Comparison of ENCODE assay signal across 2 cellular contexts in the genomic region with DNA sequence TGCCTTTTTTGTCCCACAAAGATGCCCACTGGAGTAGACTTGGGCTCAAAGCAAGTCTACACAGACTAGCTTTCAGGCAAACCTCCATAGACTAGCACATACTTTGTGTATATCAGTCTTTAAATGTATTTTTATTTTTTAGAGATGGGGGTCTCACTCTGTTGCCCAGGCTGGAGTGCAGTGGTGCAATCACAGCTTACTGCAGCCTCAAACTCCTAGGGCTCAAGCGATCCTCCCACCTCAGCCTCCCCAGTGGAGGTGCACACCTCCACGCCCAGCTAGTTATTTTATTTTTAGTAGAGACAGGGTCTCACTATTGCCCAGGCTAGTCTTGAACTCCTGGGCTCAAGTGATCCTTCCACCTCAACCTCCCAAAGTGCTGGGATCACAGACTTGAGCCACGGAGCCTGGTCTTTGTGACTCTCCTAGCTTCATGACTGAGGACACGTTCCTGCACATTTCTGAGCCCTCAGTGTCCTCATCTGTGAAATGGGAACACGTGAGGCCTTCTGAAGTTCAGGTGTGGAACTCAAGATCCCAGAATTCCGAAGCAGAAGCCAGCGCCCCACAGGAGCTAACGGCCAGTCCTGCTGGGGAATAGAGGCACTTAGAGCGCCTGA.
TF ChIP-seq lines count a peak whose summit lies in the region.

No MANE protein-coding gene starts in this region.

TF ChIP-seq in HCT116, 20 proteins besides CTCF, POLR2A, EP300 and RAD21:
- TF ChIP-seq, protein P1, sequence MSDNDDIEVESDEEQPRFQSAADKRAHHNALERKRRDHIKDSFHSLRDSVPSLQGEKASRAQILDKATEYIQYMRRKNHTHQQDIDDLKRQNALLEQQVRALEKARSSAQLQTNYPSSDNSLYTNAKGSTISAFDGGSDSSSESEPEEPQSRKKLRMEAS (IDR thresholded peaks at IDR 0.05) = no peak
- TF ChIP-seq POLR2AphosphoS5 (IDR thresholded peaks at IDR 0.05; ENCODE audit: low read depth, low read length) = no peak
- no peak for TF ChIP-seq FOSL1 (IDR thresholded peaks at IDR 0.05; ENCODE audit: low read depth)
- no peak for TF ChIP-seq CEBPB (IDR thresholded peaks at IDR 0.05; ENCODE audit: low read depth)
- TF ChIP-seq SIN3A (IDR thresholded peaks at IDR 0.05; ENCODE audit: low read depth) = no peak
TF ChIP-seq in HCT116: peak in this region for 0.

TF ChIP-seq in HepG2, 621 proteins besides CTCF, POLR2A, EP300 and RAD21:
- TF ChIP-seq ZMYM2 (CRISPR knock-in tag; IDR thresholded peaks at IDR 0.05) = peak; percentile 26; the same call in 1 of the 2 replicates
- peak; percentile 55; the same call in 1 of the 2 replicates for TF ChIP-seq ADNP (CRISPR knock-in tag; IDR thresholded peaks at IDR 0.05)
- TF ChIP-seq POLR2G (IDR thresholded peaks at IDR 0.05; ENCODE audit: low read depth, low read length) = peak; percentile 4; the same call in 1 of the 2 replicates
- TF ChIP-seq CEBPG (CRISPR knock-in tag; IDR thresholded peaks at IDR 0.05) = no peak
- TF ChIP-seq ZNF607 (CRISPR knock-in tag; IDR thresholded peaks at IDR 0.05; ENCODE audit: borderline replicate concordance) = no peak
- peak; percentile 90 for TF ChIP-seq ZNF121 (CRISPR knock-in tag; IDR thresholded peaks at IDR 0.05)
- no peak for TF ChIP-seq ZBTB38 (CRISPR knock-in tag; IDR thresholded peaks at IDR 0.05)
- TF ChIP-seq KDM1A (CRISPR knock-in tag; IDR thresholded peaks at IDR 0.05) = peak; percentile 89
- TF ChIP-seq NFE2L1 (CRISPR knock-in tag; IDR thresholded peaks at IDR 0.05; ENCODE audit: borderline replicate concordance) = no peak
- no peak for TF ChIP-seq ERF (CRISPR knock-in tag; IDR thresholded peaks at IDR 0.05)
- TF ChIP-seq ZMYM3 (CRISPR knock-in tag; IDR thresholded peaks at IDR 0.05) = peak; percentile 95
- TF ChIP-seq KDM4B (CRISPR knock-in tag; IDR thresholded peaks at IDR 0.05) = no peak
- TF ChIP-seq JUN (CRISPR knock-in tag; IDR thresholded peaks at IDR 0.05) = no peak
- TF ChIP-seq, protein P2, sequence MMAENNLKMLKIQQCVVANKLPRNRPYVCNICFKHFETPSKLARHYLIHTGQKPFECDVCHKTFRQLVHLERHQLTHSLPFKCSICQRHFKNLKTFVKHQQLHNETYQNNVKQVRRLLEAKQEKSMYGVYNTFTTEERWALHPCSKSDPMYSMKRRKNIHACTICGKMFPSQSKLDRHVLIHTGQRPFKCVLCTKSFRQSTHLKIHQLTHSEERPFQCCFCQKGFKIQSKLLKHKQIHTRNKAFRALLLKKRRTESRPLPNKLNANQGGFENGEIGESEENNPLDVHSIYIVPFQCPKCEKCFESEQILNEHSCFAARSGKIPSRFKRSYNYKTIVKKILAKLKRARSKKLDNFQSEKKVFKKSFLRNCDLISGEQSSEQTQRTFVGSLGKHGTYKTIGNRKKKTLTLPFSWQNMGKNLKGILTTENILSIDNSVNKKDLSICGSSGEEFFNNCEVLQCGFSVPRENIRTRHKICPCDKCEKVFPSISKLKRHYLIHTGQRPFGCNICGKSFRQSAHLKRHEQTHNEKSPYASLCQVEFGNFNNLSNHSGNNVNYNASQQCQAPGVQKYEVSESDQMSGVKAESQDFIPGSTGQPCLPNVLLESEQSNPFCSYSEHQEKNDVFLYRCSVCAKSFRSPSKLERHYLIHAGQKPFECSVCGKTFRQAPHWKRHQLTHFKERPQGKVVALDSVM (CRISPR knock-in tag; IDR thresholded peaks at IDR 0.05) = peak; percentile 68
- TF ChIP-seq, protein P3, sequence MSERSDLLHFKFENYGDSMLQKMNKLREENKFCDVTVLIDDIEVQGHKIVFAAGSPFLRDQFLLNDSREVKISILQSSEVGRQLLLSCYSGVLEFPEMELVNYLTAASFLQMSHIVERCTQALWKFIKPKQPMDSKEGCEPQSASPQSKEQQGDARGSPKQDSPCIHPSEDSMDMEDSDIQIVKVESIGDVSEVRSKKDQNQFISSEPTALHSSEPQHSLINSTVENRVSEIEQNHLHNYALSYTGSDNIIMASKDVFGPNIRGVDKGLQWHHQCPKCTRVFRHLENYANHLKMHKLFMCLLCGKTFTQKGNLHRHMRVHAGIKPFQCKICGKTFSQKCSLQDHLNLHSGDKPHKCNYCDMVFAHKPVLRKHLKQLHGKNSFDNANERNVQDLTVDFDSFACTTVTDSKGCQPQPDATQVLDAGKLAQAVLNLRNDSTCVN (CRISPR knock-in tag; IDR thresholded peaks at IDR 0.05; ENCODE audit: borderline replicate concordance) = no peak
- TF ChIP-seq HNF4A (CRISPR knock-in tag; IDR thresholded peaks at IDR 0.05) = no peak
- no peak for TF ChIP-seq SYNCRIP (IDR thresholded peaks at IDR 0.05; ENCODE audit: insufficient read depth, low read depth, low read length)
- TF ChIP-seq MEIS1 (CRISPR knock-in tag; IDR thresholded peaks at IDR 0.05; ENCODE audit: borderline replicate concordance) = 0 out of 2 replicates have a peak, but pooled peaks have one; percentile 1
- TF ChIP-seq SPEN (CRISPR knock-in tag; IDR thresholded peaks at IDR 0.05; ENCODE audit: low read depth) = no peak
- TF ChIP-seq ZNF337 (CRISPR knock-in tag; IDR thresholded peaks at IDR 0.05; ENCODE audit: borderline replicate concordance, low read depth) = no peak
- TF ChIP-seq, protein P4, sequence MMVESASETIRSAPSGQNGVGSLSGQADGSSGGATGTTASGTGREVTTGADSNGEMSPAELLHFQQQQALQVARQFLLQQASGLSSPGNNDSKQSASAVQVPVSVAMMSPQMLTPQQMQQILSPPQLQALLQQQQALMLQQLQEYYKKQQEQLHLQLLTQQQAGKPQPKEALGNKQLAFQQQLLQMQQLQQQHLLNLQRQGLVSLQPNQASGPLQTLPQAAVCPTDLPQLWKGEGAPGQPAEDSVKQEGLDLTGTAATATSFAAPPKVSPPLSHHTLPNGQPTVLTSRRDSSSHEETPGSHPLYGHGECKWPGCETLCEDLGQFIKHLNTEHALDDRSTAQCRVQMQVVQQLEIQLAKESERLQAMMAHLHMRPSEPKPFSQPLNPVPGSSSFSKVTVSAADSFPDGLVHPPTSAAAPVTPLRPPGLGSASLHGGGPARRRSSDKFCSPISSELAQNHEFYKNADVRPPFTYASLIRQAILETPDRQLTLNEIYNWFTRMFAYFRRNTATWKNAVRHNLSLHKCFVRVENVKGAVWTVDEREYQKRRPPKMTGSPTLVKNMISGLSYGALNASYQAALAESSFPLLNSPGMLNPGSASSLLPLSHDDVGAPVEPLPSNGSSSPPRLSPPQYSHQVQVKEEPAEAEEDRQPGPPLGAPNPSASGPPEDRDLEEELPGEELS (CRISPR knock-in tag; IDR thresholded peaks at IDR 0.05) = no peak
- TF ChIP-seq HDAC2 (CRISPR knock-in tag; IDR thresholded peaks at IDR 0.05) = 0 out of 2 replicates have a peak, but pooled peaks have one; percentile 8
- no peak for TF ChIP-seq KLF11 (CRISPR knock-in tag; IDR thresholded peaks at IDR 0.05)
- TF ChIP-seq, protein P5, sequence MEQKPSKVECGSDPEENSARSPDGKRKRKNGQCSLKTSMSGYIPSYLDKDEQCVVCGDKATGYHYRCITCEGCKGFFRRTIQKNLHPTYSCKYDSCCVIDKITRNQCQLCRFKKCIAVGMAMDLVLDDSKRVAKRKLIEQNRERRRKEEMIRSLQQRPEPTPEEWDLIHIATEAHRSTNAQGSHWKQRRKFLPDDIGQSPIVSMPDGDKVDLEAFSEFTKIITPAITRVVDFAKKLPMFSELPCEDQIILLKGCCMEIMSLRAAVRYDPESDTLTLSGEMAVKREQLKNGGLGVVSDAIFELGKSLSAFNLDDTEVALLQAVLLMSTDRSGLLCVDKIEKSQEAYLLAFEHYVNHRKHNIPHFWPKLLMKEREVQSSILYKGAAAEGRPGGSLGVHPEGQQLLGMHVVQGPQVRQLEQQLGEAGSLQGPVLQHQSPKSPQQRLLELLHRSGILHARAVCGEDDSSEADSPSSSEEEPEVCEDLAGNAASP (CRISPR knock-in tag; IDR thresholded peaks at IDR 0.05; ENCODE audit: borderline replicate concordance) = no peak
- TF ChIP-seq ZNF75D (CRISPR knock-in tag; IDR thresholded peaks at IDR 0.05; ENCODE audit: borderline replicate concordance) = no peak
- no peak for TF ChIP-seq ATF1 (CRISPR knock-in tag; IDR thresholded peaks at IDR 0.05)
- TF ChIP-seq, protein P6, sequence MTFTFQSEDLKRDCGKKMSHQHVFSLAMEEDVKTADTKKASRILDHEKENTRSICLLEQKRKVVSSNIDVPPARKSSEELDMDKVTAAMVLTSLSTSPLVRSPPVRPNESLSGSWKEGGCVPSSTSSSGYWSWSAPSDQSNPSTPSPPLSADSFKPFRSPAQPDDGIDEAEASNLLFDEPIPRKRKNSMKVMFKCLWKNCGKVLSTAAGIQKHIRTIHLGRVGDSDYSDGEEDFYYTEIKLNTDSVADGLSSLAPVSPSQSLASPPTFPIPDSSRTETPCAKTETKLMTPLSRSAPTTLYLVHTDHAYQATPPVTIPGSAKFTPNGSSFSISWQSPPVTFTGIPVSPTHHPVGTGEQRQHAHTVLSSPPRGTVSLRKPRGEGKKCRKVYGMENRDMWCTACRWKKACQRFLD (CRISPR knock-in tag; IDR thresholded peaks at IDR 0.05; ENCODE audit: borderline replicate concordance) = no peak
- no peak for TF ChIP-seq MXI1 (IDR thresholded peaks at IDR 0.05; ENCODE audit: borderline replicate concordance, low read depth, low read length)
- no peak for TF ChIP-seq ZFP90 (CRISPR knock-in tag; IDR thresholded peaks at IDR 0.05; ENCODE audit: borderline replicate concordance)
- peak; percentile 99 for TF ChIP-seq ZNF629 (CRISPR knock-in tag; conservative IDR thresholded peaks at IDR 0.05)
TF ChIP-seq in HepG2: peak in this region for 10.
